20 cellular contexts compared by ENCODE assay signal in genomic region chr6:145187491-145188206, GRCh38.
DNase-seq lines count a peak whose midpoint lies in the region; ATAC-seq and TF ChIP-seq lines count a peak whose summit lies in the region.
"Had no signal": no experiment of that assay in that cellular context is flagged by ENCODE, and none has a peak within 500 bp of the region (broad histone marks: within the 10 kb centered on the region; RNA-seq: fewer than 3 reads in every experiment).

No MANE protein-coding gene starts in this region.

- no peaks in the 10 kb centered on the region for H3F3A ChIP-seq in GM23338 (replicated peaks; ENCODE audit: low read depth)

- peaks cover 9% of the 10 kb centered on the region for H3K4me1 Mint-ChIP-seq in GM23338
- H3K4me1 Mint-ChIP-seq: CD4-positive, CD25-positive, alpha-beta regulatory T cell; CD8-positive, alpha-beta memory T cell had no signal

- no peak overlapping the region for H3K27ac Mint-ChIP-seq in GM23338
- H3K27ac Mint-ChIP-seq: CD4-positive, CD25-positive, alpha-beta regulatory T cell; CD8-positive, alpha-beta memory T cell had no signal

- no peaks in the 10 kb centered on the region for H3K79me2 ChIP-seq in GM23338 (replicated peaks; ENCODE audit: insufficient read depth)

- H3K9me2 ChIP-seq in GM23338 (ENCODE audit: insufficient read depth) = no peaks in the 10 kb centered on the region

- H3K27me3 ChIP-seq in GM23338 (ENCODE audit: insufficient read depth) = no peaks in the 10 kb centered on the region
- H3K27me3 ChIP-seq: BE2C had no signal

- no peak overlapping the region for H3K4me3 Mint-ChIP-seq in GM23338
- H3K4me3 Mint-ChIP-seq: CD4-positive, CD25-positive, alpha-beta regulatory T cell; CD8-positive, alpha-beta memory T cell had no signal

- no peaks in the 10 kb centered on the region for H3K9me3 Mint-ChIP-seq in GM23338

- peak; percentile 67 for ATAC-seq in GM23338
- ATAC-seq in GM19463 (IDR thresholded peaks at IDR 0.05; ENCODE audit: unreplicated experiment) = no peak
- ATAC-seq in HG02642 (IDR thresholded peaks at IDR 0.05; ENCODE audit: poor library complexity, unreplicated experiment) = no peak
- no peak for ATAC-seq in SK-N-SH treated with all-trans-retinoic acid at 6 μM for 48 hours
- ATAC-seq: K562 had no signal

- no peaks in the 10 kb centered on the region for H3K4me1 ChIP-seq in GM23338 (ENCODE audit: insufficient read depth)
- H3K4me1 ChIP-seq: BE2C, HAP-1 had no signal

- DNase-seq in GM23338 (ENCODE audit: low spot score) (peak; percentile 17), iPS-NIHi7 (ENCODE audit: extremely low spot score) (peak; percentile 17), renal cortical epithelial cell (ENCODE audit: low read depth) (peak; percentile 11), NOMO-1 treated with DMSO at 0.1 percent for 48 hours (lab: John Stamatoyannopoulos, UW; ENCODE audit: unreplicated experiment) (no peak)
- DNase-seq: ACHN; BE2C; C1 segment of cervical spinal cord; Caco-2; CD4-positive, CD25-positive, alpha-beta regulatory T cell; CD8-positive, alpha-beta memory T cell; DMS153; DMS79; GOT3; IMR-90 had no signal

- no peak overlapping the region; the same call in 1 of the 2 replicates for H2AFZ ChIP-seq in GM23338

- H3K4me2 ChIP-seq in GM23338 = peak overlapping the region; percentile 42; the same call in 1 of the 2 replicates

- H3K27me3 Mint-ChIP-seq in GM23338 (ENCODE audit: insufficient read depth, low read depth, poor library complexity) = no peaks in the 10 kb centered on the region
- H3K27me3 Mint-ChIP-seq: CD4-positive, CD25-positive, alpha-beta regulatory T cell had no signal

- no peak overlapping the region for H3K27ac ChIP-seq in GM23338 (ENCODE audit: low read depth)
- peak overlapping the region; percentile 87 for H3K27ac ChIP-seq in VCaP

- no peak overlapping the region for H3K4me3 ChIP-seq in GM23338
- H3K4me3 ChIP-seq: HAP-1, K562 had no signal

- no peaks in the 10 kb centered on the region for H3K36me3 ChIP-seq in GM23338 (ENCODE audit: insufficient read depth)
- H3K36me3 ChIP-seq: BE2C, HAP-1 had no signal

- TF ChIP-seq CTCF in GM23338 (conservative IDR thresholded peaks at IDR 0.05; ENCODE audit: low read depth in 2 of 2) (no peak), VCaP (conservative IDR thresholded peaks at IDR 0.05) (no peak)

- H4K20me1 ChIP-seq in GM23338 (replicated peaks; ENCODE audit: insufficient read depth) = no peaks in the 10 kb centered on the region

- H3K36me3 Mint-ChIP-seq in GM23338 (ENCODE audit: low read depth) = no peaks in the 10 kb centered on the region
- H3K36me3 Mint-ChIP-seq: CD4-positive, CD25-positive, alpha-beta regulatory T cell; CD8-positive, alpha-beta memory T cell had no signal

TF ChIP-seq in SK-N-SH treated with all-trans-retinoic acid at 6 μM for 48 hours, 23 proteins besides CTCF, POLR2A, EP300 and RAD21:
- TF ChIP-seq RARB (CRISPR knock-in tag; IDR thresholded peaks at IDR 0.05) (no peak), TCF4 (CRISPR knock-in tag; IDR thresholded peaks at IDR 0.05; ENCODE audit: borderline replicate concordance) (no peak), GLIS3 (CRISPR knock-in tag; IDR thresholded peaks at IDR 0.05) (no peak), PPARA (CRISPR knock-in tag; IDR thresholded peaks at IDR 0.05; ENCODE audit: borderline replicate concordance) (no peak), CREB5 (CRISPR knock-in tag; IDR thresholded peaks at IDR 0.05; ENCODE audit: low read depth) (no peak), SNAI2 (CRISPR knock-in tag; IDR thresholded peaks at IDR 0.05) (no peak), ISL1 (CRISPR knock-in tag; IDR thresholded peaks at IDR 0.05) (no peak), ZNF565 (CRISPR knock-in tag; conservative IDR thresholded peaks at IDR 0.05; ENCODE audit: low read depth) (no peak), BACH2 (CRISPR knock-in tag; IDR thresholded peaks at IDR 0.05; ENCODE audit: borderline replicate concordance) (no peak)
- TF ChIP-seq, protein P1, sequence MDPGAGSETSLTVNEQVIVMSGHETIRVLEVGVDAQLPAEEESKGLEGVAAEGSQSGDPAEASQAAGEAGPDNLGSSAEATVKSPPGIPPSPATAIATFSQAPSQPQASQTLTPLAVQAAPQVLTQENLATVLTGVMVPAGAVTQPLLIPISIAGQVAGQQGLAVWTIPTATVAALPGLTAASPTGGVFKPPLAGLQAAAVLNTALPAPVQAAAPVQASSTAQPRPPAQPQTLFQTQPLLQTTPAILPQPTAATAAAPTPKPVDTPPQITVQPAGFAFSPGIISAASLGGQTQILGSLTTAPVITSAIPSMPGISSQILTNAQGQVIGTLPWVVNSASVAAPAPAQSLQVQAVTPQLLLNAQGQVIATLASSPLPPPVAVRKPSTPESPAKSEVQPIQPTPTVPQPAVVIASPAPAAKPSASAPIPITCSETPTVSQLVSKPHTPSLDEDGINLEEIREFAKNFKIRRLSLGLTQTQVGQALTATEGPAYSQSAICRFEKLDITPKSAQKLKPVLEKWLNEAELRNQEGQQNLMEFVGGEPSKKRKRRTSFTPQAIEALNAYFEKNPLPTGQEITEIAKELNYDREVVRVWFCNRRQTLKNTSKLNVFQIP (CRISPR knock-in tag; IDR thresholded peaks at IDR 0.05; ENCODE audit: borderline replicate concordance, low read depth) = no peak
